ENCODE assay signal across 9 cellular contexts in genomic region chr4:26822546-26822945, GRCh38. TPM values are rescaled to one million over a fixed set of nuclear protein-coding genes. Genes with fewer than 3 reads are reported as not detected.
DNase-seq lines count a peak whose midpoint lies in the region; ATAC-seq and TF ChIP-seq lines count a peak whose summit lies in the region.
"Had no signal": no experiment of that assay in that cellular context is flagged by ENCODE, and none has a peak within 500 bp of the region (broad histone marks: within the 10 kb centered on the region; RNA-seq: fewer than 3 reads in every experiment).

No MANE protein-coding gene starts in this region.

- H3K9me2 ChIP-seq in SU-DHL-6 (replicated peaks; ENCODE audit: insufficient read depth, low read length) (no peaks in the 10 kb centered on the region), SK-N-SH (no peaks in the 10 kb centered on the region)

- peaks cover 25% of the 10 kb centered on the region for H3F3A ChIP-seq in SU-DHL-6 (ENCODE audit: insufficient read depth)
- H3F3A ChIP-seq in SK-N-SH (replicated peaks; ENCODE audit: insufficient read depth): no peaks in the 10 kb centered on the region

- H2AFZ ChIP-seq in SU-DHL-6 (ENCODE audit: low read depth, low read length, severe bottlenecking): no peak overlapping the region
- H2AFZ ChIP-seq in SK-N-SH (ENCODE audit: low read depth): no peak overlapping the region

- peak overlapping the region; percentile 44 for H3K27ac Mint-ChIP-seq in activated CD8-positive, alpha-beta memory T cell treated with anti-CD3 and anti-CD28 coated beads, Interleukin-2, amount 10 ng/mL, durations not matched to agents 7 days and 5 days
- H3K27ac Mint-ChIP-seq in type B pancreatic cell: no peak overlapping the region

- H3K27me3 ChIP-seq in SU-DHL-6 (ENCODE audit: low read length): no peaks in the 10 kb centered on the region
- H3K27me3 ChIP-seq in SK-N-SH (ENCODE audit: insufficient read depth): no peaks in the 10 kb centered on the region

- no peaks in the 10 kb centered on the region for H3K27me3 Mint-ChIP-seq in activated CD8-positive, alpha-beta memory T cell treated with anti-CD3 and anti-CD28 coated beads, Interleukin-2, amount 10 ng/mL, durations not matched to agents 7 days and 5 days
- H3K27me3 Mint-ChIP-seq in type B pancreatic cell: no peaks in the 10 kb centered on the region

- no peak for TF ChIP-seq EP300 in SK-N-SH (IDR thresholded peaks at IDR 0.05; ENCODE audit: borderline replicate concordance in 1 of 2, low read depth in 1 of 2, low read length in 1 of 2)

- DNase-seq in activated CD8-positive, alpha-beta memory T cell treated with anti-CD3 and anti-CD28 coated beads, Interleukin-2, amount 10 ng/mL, durations not matched to agents 7 days and 5 days: no peak
- no peak for DNase-seq in activated CD8-positive, alpha-beta memory T cell treated with anti-CD3 and anti-CD28 coated beads, Interleukin-2, amount 50 U/mL, for 48 hours
- DNase-seq in stimulated activated naive CD8-positive, alpha-beta T cell treated with anti-CD3 and anti-CD28 coated beads, Interleukin-15, Interleukin-2, amounts not matched to agents 100 U/mL and 50 U/mL, for 24 hours: no peak
- no peak for DNase-seq in SK-N-SH
- no peak for DNase-seq in type B pancreatic cell (ENCODE audit: extremely low spot score, unreplicated experiment)
- DNase-seq in NCI-H2107 treated with DMSO at 0.1 percent for 48 hours (lab: John Stamatoyannopoulos, UW; ENCODE audit: unreplicated experiment): no peak
- DNase-seq: erythroblast had no signal

- POLR2A ChIA-PET in SK-N-SH (lab: Yijun Ruan, JAX): no interaction called here

- H3K79me2 ChIP-seq in SU-DHL-6 (ENCODE audit: insufficient read depth, low read length) (no peaks in the 10 kb centered on the region), SK-N-SH (ENCODE audit: insufficient read depth) (no peaks in the 10 kb centered on the region)

- H3K4me3 Mint-ChIP-seq in activated CD8-positive, alpha-beta memory T cell treated with anti-CD3 and anti-CD28 coated beads, Interleukin-2, amount 10 ng/mL, durations not matched to agents 7 days and 5 days: no peak overlapping the region
- no peak overlapping the region for H3K4me3 Mint-ChIP-seq in type B pancreatic cell

- no peaks in the 10 kb centered on the region for H4K20me1 ChIP-seq in SU-DHL-6 (ENCODE audit: low read depth, low read length)
- no peaks in the 10 kb centered on the region for H4K20me1 ChIP-seq in SK-N-SH (ENCODE audit: insufficient read depth)

- H3K36me3 ChIP-seq in SU-DHL-6 (ENCODE audit: low read length) (peaks cover 7% of the 10 kb centered on the region; the same call in 1 of the 2 replicates), SK-N-SH (replicated peaks in 1 of 2; ENCODE audit: control insufficient read depth in 1 of 2, insufficient read depth in 2 of 2, low read length in 1 of 2) (no peaks in the 10 kb centered on the region)

- H3K36me3 Mint-ChIP-seq in activated CD8-positive, alpha-beta memory T cell treated with anti-CD3 and anti-CD28 coated beads, Interleukin-2, amount 10 ng/mL, durations not matched to agents 7 days and 5 days: peaks cover 12% of the 10 kb centered on the region
- peaks cover 7% of the 10 kb centered on the region for H3K36me3 Mint-ChIP-seq in type B pancreatic cell

- H3K9me3 ChIP-seq in SU-DHL-6 (ENCODE audit: insufficient read depth, low read length) (peaks cover 14% of the 10 kb centered on the region; the same call in 1 of the 2 replicates), SK-N-SH (no peaks in the 10 kb centered on the region)

- no peaks in the 10 kb centered on the region; a peak in 1 of 4 replicates for H3K4me1 ChIP-seq in SK-N-SH (ENCODE audit: control insufficient read depth in 1 of 2, insufficient read depth in 2 of 2, low read depth in 1 of 2, low read length in 1 of 2)

- peaks cover 13% of the 10 kb centered on the region for H3K4me1 Mint-ChIP-seq in activated CD8-positive, alpha-beta memory T cell treated with anti-CD3 and anti-CD28 coated beads, Interleukin-2, amount 10 ng/mL, durations not matched to agents 7 days and 5 days
- peaks cover 8% of the 10 kb centered on the region for H3K4me1 Mint-ChIP-seq in type B pancreatic cell (ENCODE audit: unreplicated experiment)

- peaks cover 8% of the 10 kb centered on the region for H3K9me3 Mint-ChIP-seq in activated CD8-positive, alpha-beta memory T cell treated with anti-CD3 and anti-CD28 coated beads, Interleukin-2, amount 10 ng/mL, durations not matched to agents 7 days and 5 days (ENCODE audit: low read depth)
- no peaks in the 10 kb centered on the region for H3K9me3 Mint-ChIP-seq in type B pancreatic cell

- no peak for TF ChIP-seq RAD21 in SK-N-SH (IDR thresholded peaks at IDR 0.05; ENCODE audit: low read length)

- TF ChIP-seq CTCF in SU-DHL-6 (IDR thresholded peaks at IDR 0.05; ENCODE audit: insufficient read depth, low read length, poor library complexity, severe bottlenecking) (no peak), SK-N-SH (IDR thresholded peaks at IDR 0.05) (no peak), type B pancreatic cell (conservative IDR thresholded peaks at IDR 0.05) (no peak)

- CTCF ChIA-PET in activated CD8-positive, alpha-beta memory T cell treated with anti-CD3 and anti-CD28 coated beads, Interleukin-2, amount 10 ng/mL, durations not matched to agents 7 days and 5 days (lab: Charles Lee): interaction anchor here (1.4 kb wide), 1 partner anchor 13 kb away, joined by 3 read pairs; no protein-coding TSS in a partner anchor
- CTCF ChIA-PET in SK-N-SH (lab: Yijun Ruan, JAX): no interaction called here

- WGBS in SK-N-SH (ENCODE audit: low lambda C conversion rate): 67% methylated on average over 6 of the region's 6 CpGs

- H3K9ac ChIP-seq in SU-DHL-6 (ENCODE audit: low read length) (0 out of 2 replicates have a peak overlapping the region, but pooled peaks have one; percentile 15), SK-N-SH (no peak overlapping the region)

- H3K27ac ChIP-seq in SU-DHL-6 (ENCODE audit: low read depth, low read length) (peak overlapping the region; percentile 52; the same call in 1 of the 2 replicates), SK-N-SH (ENCODE audit: low read depth in 2 of 2, low read length in 1 of 2) (no peak overlapping the region)

- ATAC-seq in activated CD8-positive, alpha-beta memory T cell treated with anti-CD3 and anti-CD28 coated beads, Interleukin-2, amount 10 ng/mL, durations not matched to agents 7 days and 5 days: peak; percentile 77
- ATAC-seq in HG02943 (IDR thresholded peaks at IDR 0.05; ENCODE audit: low read depth, unreplicated experiment): peak; percentile 56
- peak; percentile 27 for ATAC-seq in stimulated activated naive CD8-positive, alpha-beta T cell treated with anti-CD3 and anti-CD28 coated beads, Interleukin-15, Interleukin-2, amounts not matched to agents 100 U/mL and 50 U/mL, for 24 hours

- peak overlapping the region; percentile 67 for H3K4me2 ChIP-seq in SU-DHL-6 (ENCODE audit: low read depth, low read length, poor library complexity, severe bottlenecking)
- H3K4me2 ChIP-seq in SK-N-SH: no peak overlapping the region

- H3K4me3 ChIP-seq in SU-DHL-6 (ENCODE audit: insufficient read depth, low read length, poor library complexity, severe bottlenecking) (peak overlapping the region; percentile 36), SK-N-SH (ENCODE audit: low read depth in 2 of 2, low read length in 1 of 2) (no peak overlapping the region)

TF ChIP-seq in SK-N-SH, 30 proteins besides CTCF, POLR2A, EP300 and RAD21 (continues in another document):
- TF ChIP-seq RXRA (IDR thresholded peaks at IDR 0.05; ENCODE audit: borderline replicate concordance, low read depth): no peak
- TF ChIP-seq PBX3 (IDR thresholded peaks at IDR 0.05): no peak
- TF ChIP-seq SMC3 (IDR thresholded peaks at IDR 0.05; ENCODE audit: low read depth, low read length): no peak
- no peak for TF ChIP-seq IRF3 (IDR thresholded peaks at IDR 0.05; ENCODE audit: low read depth, low read length)
- TF ChIP-seq CHD2 (IDR thresholded peaks at IDR 0.05; ENCODE audit: low read length, partially characterized antibody): no peak
- no peak for TF ChIP-seq NFIC (IDR thresholded peaks at IDR 0.05; ENCODE audit: borderline replicate concordance)

RNA-seq across cellular contexts. Expression of gene STIM2, which starts 38.1 kb away (rescaled TPM):
- total RNA-seq in activated CD8-positive, alpha-beta memory T cell treated with anti-CD3 and anti-CD28 coated beads, Interleukin-2, amount 10 ng/mL, durations not matched to agents 7 days and 5 days: 10 to 100 TPM; 54.6 to 66.3 TPM
- 14.7 and 18.9 TPM in 2 replicates for polyA plus RNA-seq in SK-N-SH (2012; rRNA removed)
- 7.5 and 8.2 TPM in 2 replicates for polyA plus RNA-seq in SK-N-SH (2012; cell fraction: cytosol; rRNA removed)
- polyA plus RNA-seq in SK-N-SH (2012; cell fraction: nucleus; rRNA removed): 26.0 and 48.9 TPM in 2 replicates
- 27.1 and 36.2 TPM in 2 replicates for total RNA-seq in type B pancreatic cell (ENCODE audit: low replicate concordance)

Comparison
In these comparisons a context has a peak if more than half of its experiments do, and no peak if none do; other contexts are left out.
1. ATAC-seq: peak in every context shown above with its lines; median percentile 77 in activated CD8-positive, alpha-beta memory T cell treated with anti-CD3 and anti-CD28 coated beads, Interleukin-2, amount 10 ng/mL, durations not matched to agents 7 days and 5 days; 56 in HG02943; 27 in stimulated activated naive CD8-positive, alpha-beta T cell treated with anti-CD3 and anti-CD28 coated beads, Interleukin-15, Interleukin-2, amounts not matched to agents 100 U/mL and 50 U/mL, for 24 hours.